ENCODE assay signal across 23 cellular contexts in the genomic region with DNA sequence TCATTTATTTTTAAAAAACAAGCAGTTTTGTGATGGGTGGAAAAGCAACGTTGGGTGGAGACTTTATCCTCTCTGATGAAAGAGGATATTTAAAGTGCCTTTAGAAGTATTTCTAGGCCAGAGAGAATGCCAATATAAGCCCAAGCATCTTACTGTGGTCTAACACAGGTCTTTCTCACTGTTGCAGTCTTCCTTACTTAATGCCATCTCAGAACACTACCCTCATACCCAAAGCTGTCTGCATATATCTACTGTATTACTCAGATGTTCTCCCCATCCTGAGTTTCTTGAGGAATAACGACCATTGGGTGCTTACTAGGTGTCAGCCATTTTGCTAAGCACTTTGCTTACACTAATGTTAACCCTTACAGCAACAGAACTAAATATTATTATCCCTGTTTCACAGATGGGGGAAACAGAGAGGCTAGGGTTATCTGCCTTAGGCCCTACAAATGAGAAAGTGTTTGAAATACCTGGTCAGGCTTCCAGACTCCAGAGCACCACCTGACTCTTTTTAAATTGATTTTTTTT. TPM values are rescaled to one million over a fixed set of nuclear protein-coding genes. Genes with fewer than 3 reads are reported as not detected.
DNase-seq lines count a peak whose midpoint lies in the region; ATAC-seq and TF ChIP-seq lines count a peak whose summit lies in the region.
"Had no signal": no experiment of that assay in that cellular context is flagged by ENCODE, and none has a peak within 500 bp of the region (broad histone marks: within the 10 kb centered on the region; RNA-seq: fewer than 3 reads in every experiment).

No MANE protein-coding gene starts in this region.

- H3K4me2 ChIP-seq in trophoblast cell (ENCODE audit: low read length), result no peak overlapping the region
- H3K4me2 ChIP-seq: A549; BLaER1 treated with 17β-estradiol and CSF1 and Interleukin-3, amounts not matched to agents 10 nM and 100 nM had no signal

- H3K79me1 ChIP-seq in trophoblast cell (ENCODE audit: low read length), result peaks cover 2% of the 10 kb centered on the region

- H3K9me3 Mint-ChIP-seq in natural killer cell treated with Interleukin-12 subunit alpha and Interleukin-12 subunit beta and Interleukin-15 and Interleukin-18, amount 100 ng/mL, for 72 hours, result peaks cover 9% of the 10 kb centered on the region
- H3K9me3 Mint-ChIP-seq in natural killer cell, result no peaks in the 10 kb centered on the region
- H3K9me3 Mint-ChIP-seq: CD4-positive, alpha-beta T cell; H9 had no signal

- H3K4me3 Mint-ChIP-seq in natural killer cell treated with Interleukin-12 subunit alpha and Interleukin-12 subunit beta and Interleukin-15 and Interleukin-18, amount 100 ng/mL, for 72 hours, result no peak overlapping the region
- H3K4me3 Mint-ChIP-seq in natural killer cell, result no peak overlapping the region
- H3K4me3 Mint-ChIP-seq: CD14-positive monocyte; CD4-positive, alpha-beta T cell; H9 had no signal

- H3K79me2 ChIP-seq in trophoblast cell (ENCODE audit: control insufficient read depth, insufficient read depth, low read length, poor library complexity), result peaks cover 24% of the 10 kb centered on the region

- TF ChIP-seq POLR2A in uterus (IDR thresholded peaks at IDR 0.05), result no peak

- no peak for TF ChIP-seq CTCF in natural killer cell (IDR thresholded peaks at IDR 0.05)
- TF ChIP-seq CTCF in uterus (IDR thresholded peaks at IDR 0.05), result no peak

- no peak overlapping the region for H2BK12ac ChIP-seq in trophoblast cell (ENCODE audit: low read length)

- WGBS in trophoblast cell (ENCODE audit: extremely low coverage, insufficient coverage, insufficient read length), result no CpG with 5 or more reads among the region's 2 CpGs

- intact Hi-C loops in natural killer cell (cut with micrococcal nuclease), result no loop called here
- intact Hi-C loops in uterus (cut with DNase I; ENCODE audit: low total_unique reads), result no loop called here

- H2BK120ac ChIP-seq in trophoblast cell (ENCODE audit: insufficient read depth, low read length, poor library complexity), result no peak overlapping the region

- no peak overlapping the region for H3K4me3 ChIP-seq in trophoblast cell (ENCODE audit: low read depth, low read length)
- no peak overlapping the region for H3K4me3 ChIP-seq in uterus
- H3K4me3 ChIP-seq: A549; BLaER1 treated with 17β-estradiol and CSF1 and Interleukin-3, amounts not matched to agents 10 nM and 100 nM; GM23248 had no signal

- H3K27ac ChIP-seq in cingulate gyrus (ENCODE audit: low read depth, low read length) (peak overlapping the region; percentile 13), trophoblast cell (ENCODE audit: low read depth, low read length) (no peak overlapping the region), uterus (no peak overlapping the region)
- H3K27ac ChIP-seq: A549; BLaER1 treated with 17β-estradiol and CSF1 and Interleukin-3, amounts not matched to agents 10 nM and 100 nM; GM23248 had no signal

- no peaks in the 10 kb centered on the region for H3K27me3 Mint-ChIP-seq in natural killer cell treated with Interleukin-12 subunit alpha and Interleukin-12 subunit beta and Interleukin-15 and Interleukin-18, amount 100 ng/mL, for 72 hours
- no peaks in the 10 kb centered on the region for H3K27me3 Mint-ChIP-seq in natural killer cell (ENCODE audit: low read depth in 2 of 2)
- H3K27me3 Mint-ChIP-seq: CD4-positive, alpha-beta T cell had no signal

- peak overlapping the region; percentile 91 for H3K4ac ChIP-seq in trophoblast cell (ENCODE audit: low read depth, low read length)

- no peak overlapping the region for H4K12ac ChIP-seq in trophoblast cell (ENCODE audit: low read depth, low read length)

- no peaks in the 10 kb centered on the region for H3K9me3 ChIP-seq in trophoblast cell (ENCODE audit: insufficient read depth, low read depth, low read length)
- no peaks in the 10 kb centered on the region for H3K9me3 ChIP-seq in uterus
- H3K9me3 ChIP-seq: A549, BE2C had no signal

- no peak overlapping the region for H2BK5ac ChIP-seq in trophoblast cell (ENCODE audit: low read depth, low read length, poor library complexity)

- H3K36me3 Mint-ChIP-seq in natural killer cell treated with Interleukin-12 subunit alpha and Interleukin-12 subunit beta and Interleukin-15 and Interleukin-18, amount 100 ng/mL, for 72 hours, result peaks cover 19% of the 10 kb centered on the region
- H3K36me3 Mint-ChIP-seq in natural killer cell, result no peaks in the 10 kb centered on the region

- peaks cover 0 to 9% of the 10 kb centered on the region in 2 experiments for H3K4me1 ChIP-seq in trophoblast cell (ENCODE audit: control insufficient read depth in 1 of 2, insufficient read depth in 2 of 2, low read length in 2 of 2)
- H3K4me1 ChIP-seq in uterus, result peaks cover 3 to 11% of the 10 kb centered on the region in 2 donors

- no peak overlapping the region for H4K8ac ChIP-seq in trophoblast cell (ENCODE audit: low read depth, low read length)

- no peak overlapping the region for H3K18ac ChIP-seq in trophoblast cell (ENCODE audit: low read length)

- DNase-seq in natural killer cell treated with Interleukin-12 subunit alpha and Interleukin-12 subunit beta and Interleukin-15 and Interleukin-18, amount 100 ng/mL, for 72 hours (ENCODE audit: low spot score), result no peak
- no peak for DNase-seq in natural killer cell
- no peak for DNase-seq in trophoblast cell
- no peak for DNase-seq in activated CD4-positive, alpha-beta T cell treated with anti-CD3 and anti-CD28 coated beads for 48 hours
- DNase-seq in uterus, result no peak
- DNase-seq: 8988T; ACHN; AML-193; BE2C; Calu3; CD4-positive, alpha-beta T cell; COR-L47; DMS53; DMS79 treated with DMSO at 0.1 percent for 48 hours; GF-D8; GM23248; H9 had no signal

- no peak overlapping the region for H3K14ac ChIP-seq in trophoblast cell (ENCODE audit: low read length)

- no peak overlapping the region for H2AFZ ChIP-seq in trophoblast cell (ENCODE audit: insufficient read depth, low read length, poor library complexity)
- H2AFZ ChIP-seq: GM23248 had no signal

- H3K27me3 ChIP-seq in trophoblast cell (ENCODE audit: insufficient read depth, low read length) (no peaks in the 10 kb centered on the region), uterus (no peaks in the 10 kb centered on the region)
- H3K27me3 ChIP-seq: BE2C; BLaER1 treated with 17β-estradiol and CSF1 and Interleukin-3, amounts not matched to agents 10 nM and 100 nM had no signal

- no peak overlapping the region for H4K91ac ChIP-seq in trophoblast cell (ENCODE audit: low read depth, low read length)

- H3K9ac ChIP-seq in trophoblast cell (ENCODE audit: low read length), result no peak overlapping the region
- H3K9ac ChIP-seq: BLaER1 treated with 17β-estradiol and CSF1 and Interleukin-3, amounts not matched to agents 10 nM and 100 nM; GM23248 had no signal

- no peak for ATAC-seq in natural killer cell treated with Interleukin-12 subunit alpha and Interleukin-12 subunit beta and Interleukin-15 and Interleukin-18, amount 100 ng/mL, for 72 hours
- ATAC-seq in natural killer cell (no peak), GM21723 (IDR thresholded peaks at IDR 0.05; ENCODE audit: unreplicated experiment) (no peak)
- ATAC-seq: A549, HCT116 had no signal

- H3K23ac ChIP-seq in trophoblast cell (ENCODE audit: low read length), result no peak overlapping the region

- peak overlapping the region; percentile 10 to 87 for H3K27ac Mint-ChIP-seq in natural killer cell treated with Interleukin-12 subunit alpha and Interleukin-12 subunit beta and Interleukin-15 and Interleukin-18, amount 100 ng/mL, for 72 hours
- H3K27ac Mint-ChIP-seq in natural killer cell, result no peak overlapping the region

- H2AK5ac ChIP-seq in trophoblast cell (ENCODE audit: low read length), result no peak overlapping the region

- H3K36me3 ChIP-seq in trophoblast cell (ENCODE audit: control insufficient read depth in 1 of 2, insufficient read depth in 2 of 2, low read length in 2 of 2) (peaks cover 2 to 3% of the 10 kb centered on the region in 2 experiments), uterus (no peaks in the 10 kb centered on the region)

- H3K4me1 Mint-ChIP-seq in natural killer cell treated with Interleukin-12 subunit alpha and Interleukin-12 subunit beta and Interleukin-15 and Interleukin-18, amount 100 ng/mL, for 72 hours (ENCODE audit: low read depth in 2 of 2), result peaks cover 57 to 61% of the 10 kb centered on the region in 2 donors
- H3K4me1 Mint-ChIP-seq in natural killer cell, result peaks cover 50 to 71% of the 10 kb centered on the region in 2 donors

RNA-seq across cellular contexts. Expression of gene EBLN2, which starts 29.8 kb away (rescaled TPM):
- total RNA-seq in natural killer cell treated with Interleukin-12 subunit alpha and Interleukin-12 subunit beta and Interleukin-15 and Interleukin-18, amount 100 ng/mL, for 72 hours, result 10 to 100 TPM; 10.3 to 15.5 TPM
- total RNA-seq in natural killer cell (10 to 100 TPM in 2 of 3 donors, 1 to 10 TPM in 1; 8.9 to 11.2 (median 11.0) TPM), uterus (10 to 100 TPM in 2 of 4 donors, 1 to 10 TPM in 2; 4.7 to 20.5 (median 11.3) TPM)
- 2.2 TPM in 2 replicates for polyA plus RNA-seq in trophoblast cell (2013)

RNA-seq across cellular contexts. Expression of gene PPP4R2, which starts 35.0 kb away (rescaled TPM):
- 100 to 1,000 TPM; 126 to 128 TPM for total RNA-seq in natural killer cell treated with Interleukin-12 subunit alpha and Interleukin-12 subunit beta and Interleukin-15 and Interleukin-18, amount 100 ng/mL, for 72 hours
- total RNA-seq in natural killer cell (10 to 100 TPM; 50.4 to 72.8 (median 60.1) TPM), uterus (100 to 1,000 TPM in 1 of 4 donors, 10 to 100 TPM in 3; 21.3 to 136 (median 62.3) TPM)
- 40.2 and 42.6 TPM in 2 replicates for polyA plus RNA-seq in trophoblast cell (2013)

Comparison
In these comparisons a context has a peak if more than half of its experiments do, and no peak if none do; other contexts are left out.
1. H3K27ac Mint-ChIP-seq: peak in natural killer cell treated with Interleukin-12 subunit alpha and Interleukin-12 subunit beta and Interleukin-15 and Interleukin-18, amount 100 ng/mL, for 72 hours (2 of 2); none in natural killer cell (0 of 2).